In genomic region chr9:81729141-81729540, GRCh38 we compare ENCODE assay signal across 13 cellular contexts. TPM values are rescaled to one million over a fixed set of nuclear protein-coding genes. Genes with fewer than 3 reads are reported as not detected.
DNase-seq lines count a peak whose midpoint lies in the region; ATAC-seq, FAIRE-seq and TF ChIP-seq lines count a peak whose summit lies in the region.
"Had no signal": no experiment of that assay in that cellular context is flagged by ENCODE, and none has a peak within 500 bp of the region (broad histone marks: within the 10 kb centered on the region; RNA-seq: fewer than 3 reads in every experiment).

No MANE protein-coding gene starts in this region.

- WGBS in GM12878 (ENCODE audit: insufficient coverage, insufficient replicate concordance, low lambda C conversion rate, missing lambda C conversion rate), result 4% methylated on average over 4 of the region's 4 CpGs

- no peak overlapping the region for H3K4me3 ChIP-seq in GM12878
- H3K4me3 ChIP-seq: adrenal gland had no signal

- H3K79me2 ChIP-seq in GM12878 (ENCODE audit: control insufficient read depth, insufficient read depth, low read length), result no peaks in the 10 kb centered on the region

- no TSS peak for BruUV-seq in GM12878 (replicated peaks; lab: Mats Ljungman, UMichigan)

- DNase-seq in GM12878 (ENCODE audit: low read depth, low spot score), result peak; percentile 41
- no peak for DNase-seq in iPS-NIHi7 (ENCODE audit: extremely low spot score)
- DNase-seq in stimulated activated CD4-positive, alpha-beta T cell treated with anti-CD3 and anti-CD28 coated beads, Interleukin-2, amount 100 ng/mL, for 48 hours, result no peak
- DNase-seq in GDM1 (lab: John Stamatoyannopoulos, UW), result no peak
- DNase-seq: activated CD4-positive, alpha-beta T cell treated with anti-CD3 and anti-CD28 coated beads, Interleukin-2, amount 50 U/mL, for 4 hours; Calu3; SHP77 had no signal

- no peak for FAIRE-seq in GM12878 (lab: Jason Lieb, UNC)
- FAIRE-seq: GM19239 had no signal

- POLR2A ChIA-PET in GM12878 (lab: Charles Lee), result no interaction called here

- no peaks in the 10 kb centered on the region for H3K36me3 ChIP-seq in GM12878 (ENCODE audit: control insufficient read depth in 2 of 2, insufficient read depth in 2 of 2, low read length in 1 of 2)
- H3K36me3 ChIP-seq: adrenal gland had no signal

- no peaks in the 10 kb centered on the region for H3K9me3 ChIP-seq in GM12878 (replicated peaks; ENCODE audit: control insufficient read depth, insufficient read depth, low read length)
- H3K9me3 ChIP-seq: adrenal gland had no signal

- H3K27me3 ChIP-seq in GM12878 (replicated peaks in 1 of 2; ENCODE audit: control insufficient read depth in 2 of 2, insufficient read depth in 2 of 2, low read length in 1 of 2), result no peaks in the 10 kb centered on the region
- H3K27me3 ChIP-seq: adrenal gland had no signal

- SMC1A ChIA-PET in GM12878 (lab: Charles Lee; ENCODE audit: uncharacterized antibody, unreplicated experiment), result no interaction called here

- in situ Hi-C loops in GM12878 (cut with MboI), result no loop called here

- ATAC-seq in GM18520 (IDR thresholded peaks at IDR 0.05; ENCODE audit: unreplicated experiment) (peak; percentile 87), GM21528 (IDR thresholded peaks at IDR 0.05; ENCODE audit: low FRiP score, unreplicated experiment) (peak; percentile 67), HG03342 (IDR thresholded peaks at IDR 0.05; ENCODE audit: unreplicated experiment) (peak; percentile 81), GM12878 (peak; percentile 59; the same call in 2 of the 3 replicates), HG03045 (IDR thresholded peaks at IDR 0.05; ENCODE audit: unreplicated experiment) (no peak)

- no peak for TF ChIP-seq EP300 in GM12878 (IDR thresholded peaks at IDR 0.05; ENCODE audit: borderline replicate concordance in 1 of 2, control insufficient read depth in 1 of 2, low read depth in 2 of 2, low read length in 2 of 2)

- H4K20me1 ChIP-seq in GM12878 (ENCODE audit: control insufficient read depth, insufficient read depth), result no peaks in the 10 kb centered on the region

- no peaks in the 10 kb centered on the region for H3K4me1 ChIP-seq in GM12878 (ENCODE audit: control insufficient read depth, insufficient read depth, low read length)
- H3K4me1 ChIP-seq: adrenal gland had no signal

- no peak for TF ChIP-seq RAD21 in GM12878 (IDR thresholded peaks at IDR 0.05; ENCODE audit: insufficient read depth, low read depth, low read length)

- no peak overlapping the region for H3K9ac ChIP-seq in GM12878 (ENCODE audit: control insufficient read depth, insufficient read depth, low read length)

- TF ChIP-seq CTCF in GM12878 (IDR thresholded peaks at IDR 0.05 in 2 of 3, conservative IDR thresholded peaks at IDR 0.05 in 1 of 3; ENCODE audit: control insufficient read depth in 2 of 3, extremely low read depth in 1 of 3, insufficient read depth in 1 of 3, low read depth in 3 of 3, low read length in 3 of 3), result no peak

- CTCF ChIA-PET in GM12878 (lab: Yijun Ruan, JAX), result no interaction called here

- no peak overlapping the region for H2AFZ ChIP-seq in GM12878 (ENCODE audit: control insufficient read depth, low read depth, low read length)

- TF ChIP-seq POLR2A in GM12878 (IDR thresholded peaks at IDR 0.05; ENCODE audit: low read depth, low read length), result no peak

- intact Hi-C loops in GM12878 (cut with micrococcal nuclease; ENCODE audit: unreplicated experiment), result no loop called here

- RAD21 ChIA-PET in GM12878 (lab: Charles Lee; ENCODE audit: unreplicated experiment), result no interaction called here

- no peak overlapping the region for H3K27ac ChIP-seq in GM12878 (ENCODE audit: control insufficient read depth, insufficient read depth)
- H3K27ac ChIP-seq: adrenal gland had no signal

- H3K4me2 ChIP-seq in GM12878 (ENCODE audit: control insufficient read depth, insufficient read depth), result peak overlapping the region; percentile 77; the same call in 1 of the 2 replicates

TF ChIP-seq in GM12878, 131 proteins besides CTCF, POLR2A, EP300 and RAD21:
- TF ChIP-seq REST (IDR thresholded peaks at IDR 0.05; ENCODE audit: low read depth, low read length) (peak; percentile 36; the same call in 1 of the 2 replicates), SPI1 (IDR thresholded peaks at IDR 0.05; ENCODE audit: borderline replicate concordance, insufficient read depth, low read depth, low read length) (peak; percentile 37; the same call in 1 of the 2 replicates), MLLT1 (IDR thresholded peaks at IDR 0.05) (no peak), NKRF (conservative IDR thresholded peaks at IDR 0.05) (no peak)

RNA-seq across cellular contexts. Expression of gene TLE1, which starts 39.8 kb away (rescaled TPM):
- 0.71 and 1.7 TPM in 2 replicates for total RNA-seq in GM12878 (2013; cell fraction: nucleolus; rRNA removed)
- total RNA-seq in GM12878 (2014; rRNA removed) (not detected in 2 replicates), GM12878 (2014; rRNA removed; fragmentation: Illumina TruSeq; extraction: Trizol) (not detected in 2 replicates), GM12878 (2021) (0.13 and 0.15 TPM in 2 replicates)
- polyA plus RNA-seq in GM12878 (2011; ENCODE audit: low read depth), result 0.46 TPM
- polyA plus RNA-seq in GM12878 (2011; rRNA removed) (0.23 and 0.36 TPM in 2 replicates), GM12878 (2014; fragmentation: Illumina TruSeq; extraction: Trizol) (not detected in 2 replicates), GM12878 (2014; fragmentation: Nextera tagmentation; extraction: Ambion mirVana) (not detected), GM12878 (2014; rRNA removed) (not detected in 2 replicates), GM12878 (2016; fragmentation: Nextera tagmentation; extraction: Ambion mirVana) (under 1 TPM; 0.04 to 0.05 TPM)
- 0.28 and 0.40 TPM in 2 replicates for polyA plus RNA-seq in GM12878 (2011; cell fraction: cytosol; rRNA removed)
- polyA plus RNA-seq in GM12878 (2011; cell fraction: nucleus; rRNA removed), result 0.18 and 0.41 TPM in 2 replicates
- 0.31 and 0.97 TPM in 2 replicates for polyA plus RNA-seq in GM12878 (2012)
- polyA minus RNA-seq in GM12878 (2011; rRNA and poly(A)+ RNA removed), result 0.31 and 1.1 TPM in 2 replicates
- polyA minus RNA-seq in GM12878 (2011; cell fraction: cytosol; rRNA and poly(A)+ RNA removed), result 0.94 TPM in 1 of 2 replicates, not detected in the other
- polyA minus RNA-seq in GM12878 (2011; cell fraction: nucleus; rRNA and poly(A)+ RNA removed), result 0.57 and 0.85 TPM in 2 replicates
